In the genomic region with DNA sequence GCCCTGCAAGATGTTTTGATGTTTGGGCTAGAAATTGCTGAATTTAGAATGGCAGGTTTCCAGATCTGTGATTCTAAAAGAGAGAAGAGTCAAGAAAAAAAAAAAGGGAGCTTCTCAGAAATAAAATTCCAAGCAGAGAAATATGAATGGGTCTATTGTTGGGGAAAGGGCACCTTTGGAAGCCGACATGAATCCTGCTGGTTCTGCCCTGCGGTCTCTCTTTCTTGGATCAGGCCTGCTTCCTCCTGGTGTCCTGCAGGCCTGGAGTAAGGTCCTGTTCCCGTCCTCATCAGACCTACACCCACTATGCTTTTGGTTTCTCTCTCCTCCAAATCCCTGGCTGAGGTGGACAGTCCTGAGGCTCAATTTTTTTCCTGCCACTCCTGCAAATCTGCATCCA, we compare ENCODE assay signal across 25 cellular contexts.
"Had no signal": no experiment of that assay in that cellular context is flagged by ENCODE, and none has a peak within 500 bp of the region (broad histone marks: within the 10 kb centered on the region; RNA-seq: fewer than 3 reads in every experiment).

No MANE protein-coding gene starts in this region.

- H3K36me3 Mint-ChIP-seq: memory B cell; naive thymus-derived CD4-positive, alpha-beta T cell; natural killer cell treated with Interleukin-12 subunit alpha and Interleukin-12 subunit beta and Interleukin-15 and Interleukin-18, amount 100 ng/mL, for 72 hours; stimulated activated naive B cell treated with anti-CD40 and anti-IgM and Interleukin-4, amounts not matched to agents 10 μg/mL and 1 μg/mL and 100 μg/mL, for 72 hours had no signal

- H3K27ac Mint-ChIP-seq: memory B cell; natural killer cell treated with Interleukin-12 subunit alpha and Interleukin-12 subunit beta and Interleukin-15 and Interleukin-18, amount 100 ng/mL, for 72 hours; stimulated activated naive B cell treated with anti-CD40 and anti-IgM and Interleukin-4, amounts not matched to agents 10 μg/mL and 1 μg/mL and 100 μg/mL, for 72 hours; stimulated activated naive CD8-positive, alpha-beta T cell treated with anti-CD3 and anti-CD28 coated beads, Interleukin-15, Interleukin-2, amounts not matched to agents 100 ng/mL and 50 ng/mL, for 24 hours had no signal

- H3K9me3 ChIP-seq: left ventricle myocardium inferior, mucosa of descending colon, pancreas, psoas muscle, right lobe of liver, suprapubic skin, thoracic aorta, tibial artery, uterus had no signal

- H3K9me3 Mint-ChIP-seq: memory B cell; naive thymus-derived CD4-positive, alpha-beta T cell; natural killer cell treated with Interleukin-12 subunit alpha and Interleukin-12 subunit beta and Interleukin-15 and Interleukin-18, amount 100 ng/mL, for 72 hours; stimulated activated naive B cell treated with anti-CD40 and anti-IgM and Interleukin-4, amounts not matched to agents 10 μg/mL and 1 μg/mL and 100 μg/mL, for 72 hours; stimulated activated naive CD8-positive, alpha-beta T cell treated with anti-CD3 and anti-CD28 coated beads, Interleukin-15, Interleukin-2, amounts not matched to agents 100 ng/mL and 50 ng/mL, for 24 hours had no signal

- H3K4me2 ChIP-seq: hepatocyte had no signal

- H3K4me1 ChIP-seq: left ventricle myocardium inferior, pancreas, psoas muscle, right lobe of liver, suprapubic skin, uterus had no signal

- H3K27ac ChIP-seq: hepatocyte, left ventricle myocardium inferior, pancreas, psoas muscle, right lobe of liver, skin epidermis, suprapubic skin, thoracic aorta, tibial artery, uterus had no signal

- H3K27me3 Mint-ChIP-seq: memory B cell; natural killer cell treated with Interleukin-12 subunit alpha and Interleukin-12 subunit beta and Interleukin-15 and Interleukin-18, amount 100 ng/mL, for 72 hours; stimulated activated naive B cell treated with anti-CD40 and anti-IgM and Interleukin-4, amounts not matched to agents 10 μg/mL and 1 μg/mL and 100 μg/mL, for 72 hours; stimulated activated naive CD8-positive, alpha-beta T cell treated with anti-CD3 and anti-CD28 coated beads, Interleukin-15, Interleukin-2, amounts not matched to agents 100 ng/mL and 50 ng/mL, for 24 hours had no signal

- H3K79me2 ChIP-seq: hepatocyte had no signal

- H3K4me3 Mint-ChIP-seq: memory B cell; naive thymus-derived CD4-positive, alpha-beta T cell; natural killer cell treated with Interleukin-12 subunit alpha and Interleukin-12 subunit beta and Interleukin-15 and Interleukin-18, amount 100 ng/mL, for 72 hours; stimulated activated naive B cell treated with anti-CD40 and anti-IgM and Interleukin-4, amounts not matched to agents 10 μg/mL and 1 μg/mL and 100 μg/mL, for 72 hours; stimulated activated naive CD8-positive, alpha-beta T cell treated with anti-CD3 and anti-CD28 coated beads, Interleukin-15, Interleukin-2, amounts not matched to agents 100 ng/mL and 50 ng/mL, for 24 hours had no signal

- DNase-seq: islet precursor cell; left ventricle myocardium inferior; midbrain; mucosa of descending colon; naive thymus-derived CD4-positive, alpha-beta T cell; nucleus accumbens; pancreas; psoas muscle; right lobe of liver; stimulated activated CD4-positive, alpha-beta T cell treated with anti-CD3 and anti-CD28 coated beads, Interleukin-12 subunit alpha, Interleukin-12 subunit beta, amount 100 ng/mL, for 4 hours; stimulated activated CD4-positive, alpha-beta T cell treated with anti-CD3 and anti-CD28 coated beads, Interleukin-15, amount 100 ng/mL, for 24 hours; stimulated activated CD4-positive, alpha-beta T cell treated with anti-CD3 and anti-CD28 coated beads, Interleukin-2, amount 100 ng/mL, for 24 hours; stimulated activated CD4-positive, alpha-beta T cell treated with anti-CD3 and anti-CD28 coated beads, Interleukin-4, amount 100 ng/mL, for 1 hour; stimulated activated naive B cell treated with anti-CD40 and anti-IgM and Interleukin-4, amounts not matched to agents 10 μg/mL and 1 μg/mL and 100 μg/mL, for 72 hours; tibial artery; trophoblast cell; uterus had no signal

- H2AFZ ChIP-seq: hepatocyte had no signal

- ATAC-seq: mucosa of descending colon; naive thymus-derived CD4-positive, alpha-beta T cell; pancreas; psoas muscle; right lobe of liver; stimulated activated naive B cell treated with anti-CD40 and anti-IgM and Interleukin-4, amounts not matched to agents 10 μg/mL and 1 μg/mL and 100 μg/mL, for 72 hours had no signal

- H3K27me3 ChIP-seq: hepatocyte, pancreas, right lobe of liver, suprapubic skin, tibial artery, uterus had no signal

- H3K36me3 ChIP-seq: left ventricle myocardium inferior, pancreas, right lobe of liver, suprapubic skin, thoracic aorta, tibial artery, uterus had no signal

- H3K4me3 ChIP-seq: hepatocyte, left ventricle myocardium inferior, lung, mucosa of descending colon, pancreas, psoas muscle, right lobe of liver, skin epidermis, suprapubic skin, thoracic aorta, tibial artery, uterus had no signal
